Comparison of ENCODE assay signal across 30 cellular contexts in genomic region chr1:41790351-41790750, GRCh38.
DNase-seq lines count a peak whose midpoint lies in the region; ATAC-seq and TF ChIP-seq lines count a peak whose summit lies in the region.
"Had no signal": no experiment of that assay in that cellular context is flagged by ENCODE, and none has a peak within 500 bp of the region (broad histone marks: within the 10 kb centered on the region; RNA-seq: fewer than 3 reads in every experiment).

No MANE protein-coding gene starts in this region.

- in situ Hi-C loops in gastrocnemius medialis (cut with MboI; ENCODE audit: low sequenced_read_pairs in 4 of 4): loop anchor here (5.0 to 10.0 kb wide), 2 partner anchors 213 to 216 kb away; no protein-coding TSS in a partner anchor

- intact Hi-C loops in natural killer cell (cut with micrococcal nuclease): no loop called here
- intact Hi-C loops in gastrocnemius medialis (cut with DNase I; ENCODE audit: low total_unique reads): no loop called here

- H3K27me3 ChIP-seq in gastrocnemius medialis: no peaks in the 10 kb centered on the region
- H3K27me3 ChIP-seq: BLaER1, heart right ventricle, neural progenitor cell, right lobe of liver had no signal

- H3K4me3 ChIP-seq in gastrocnemius medialis: no peak overlapping the region
- H3K4me3 ChIP-seq: BLaER1, coronary artery, heart right ventricle, neural progenitor cell, right lobe of liver had no signal

- peak overlapping the region; percentile 95 for H3K27ac Mint-ChIP-seq in activated CD8-positive, alpha-beta memory T cell treated with anti-CD3 and anti-CD28 coated beads, Interleukin-2, amount 10 ng/mL, durations not matched to agents 7 days and 5 days
- H3K27ac Mint-ChIP-seq in activated CD8-positive, alpha-beta T cell treated with anti-CD3 and anti-CD28 coated beads, Interleukin-2, amount 10 ng/mL, durations not matched to agents 7 days and 5 days: peak overlapping the region; percentile 95
- H3K27ac Mint-ChIP-seq in natural killer cell: peak overlapping the region in 1 of 2 donors; percentile 64
- H3K27ac Mint-ChIP-seq in osteocyte (ENCODE audit: unreplicated experiment): no peak overlapping the region
- H3K27ac Mint-ChIP-seq: neural progenitor cell, progenitor cell of endocrine pancreas, WTC11 had no signal

- no peak for TF ChIP-seq POLR2A in gastrocnemius medialis (IDR thresholded peaks at IDR 0.05)

- peaks cover 13% of the 10 kb centered on the region for H3K36me3 Mint-ChIP-seq in activated CD8-positive, alpha-beta memory T cell treated with anti-CD3 and anti-CD28 coated beads, Interleukin-2, amount 10 ng/mL, durations not matched to agents 7 days and 5 days
- H3K36me3 Mint-ChIP-seq in activated CD8-positive, alpha-beta T cell treated with anti-CD3 and anti-CD28 coated beads, Interleukin-2, amount 10 ng/mL, durations not matched to agents 7 days and 5 days (ENCODE audit: low read depth): peaks cover 12% of the 10 kb centered on the region
- H3K36me3 Mint-ChIP-seq in natural killer cell: no peaks in the 10 kb centered on the region
- H3K36me3 Mint-ChIP-seq in osteocyte (ENCODE audit: unreplicated experiment): no peaks in the 10 kb centered on the region
- H3K36me3 Mint-ChIP-seq: neural progenitor cell, WTC11 had no signal

- peaks cover 0 to 6% of the 10 kb centered on the region in 2 donors for H3K4me1 ChIP-seq in gastrocnemius medialis
- H3K4me1 ChIP-seq: foreskin keratinocyte, neural progenitor cell, right lobe of liver had no signal

- H3K27ac ChIP-seq in KOPT-K1 (ENCODE audit: low read depth, low read length, poor library complexity, severe bottlenecking) (peak overlapping the region; percentile 67), gastrocnemius medialis (no peak overlapping the region)
- H3K27ac ChIP-seq: BLaER1, coronary artery, foreskin keratinocyte, heart right ventricle, neural progenitor cell, right lobe of liver had no signal

- POLR2A ChIA-PET in activated CD8-positive, alpha-beta T cell treated with anti-CD3 and anti-CD28 coated beads, Interleukin-2, amount 10 ng/mL, durations not matched to agents 7 days and 5 days (lab: Charles Lee): no interaction called here

- H3K9me3 ChIP-seq in KOPT-K1 (ENCODE audit: insufficient read depth, low read length, poor library complexity, severe bottlenecking) (no peaks in the 10 kb centered on the region), gastrocnemius medialis (no peaks in the 10 kb centered on the region)
- H3K9me3 ChIP-seq: BLaER1, heart right ventricle, right lobe of liver, SK-N-SH had no signal

- no peak for ATAC-seq in activated CD8-positive, alpha-beta memory T cell treated with anti-CD3 and anti-CD28 coated beads, Interleukin-2, amount 10 ng/mL, durations not matched to agents 7 days and 5 days
- no peak for ATAC-seq in activated CD8-positive, alpha-beta T cell treated with anti-CD3 and anti-CD28 coated beads, Interleukin-2, amount 10 ng/mL, durations not matched to agents 7 days and 5 days
- no peak for ATAC-seq in natural killer cell
- no peak for ATAC-seq in gastrocnemius medialis
- ATAC-seq in GM18909 (IDR thresholded peaks at IDR 0.05; ENCODE audit: poor library complexity, unreplicated experiment): no peak
- ATAC-seq: activated T-cell treated with anti-CD3 and anti-CD28 coated beads, Interleukin-2, amount 50 U/mL, for 4 hours; foreskin keratinocyte; heart right ventricle; WTC11 had no signal

- no peak for DNase-seq in activated CD8-positive, alpha-beta memory T cell treated with anti-CD3 and anti-CD28 coated beads, Interleukin-2, amount 10 ng/mL, durations not matched to agents 7 days and 5 days
- no peak for DNase-seq in activated CD8-positive, alpha-beta memory T cell treated with anti-CD3 and anti-CD28 coated beads for 24 hours
- DNase-seq in activated CD8-positive, alpha-beta T cell treated with anti-CD3 and anti-CD28 coated beads, Interleukin-2, amount 10 ng/mL, durations not matched to agents 7 days and 5 days: no peak
- DNase-seq in natural killer cell (no peak), gastrocnemius medialis (no peak), osteocyte (ENCODE audit: extremely low spot score, unreplicated experiment) (no peak)
- DNase-seq: activated naive CD4-positive, alpha-beta T cell treated with anti-CD3 and anti-CD28 coated beads, Interleukin-2, amount 50 U/mL, for 16 hours; activated T-cell treated with anti-CD3 and anti-CD28 coated beads, Interleukin-2, amount 50 U/mL, for 4 hours; aorta; effector memory CD4-positive, alpha-beta T cell; erythroblast; foreskin keratinocyte; heart right ventricle; KG1; left cardiac atrium; MM.1S; NCI-H146; NCI-H446; right lobe of liver; SK-N-SH; stimulated activated CD4-positive, alpha-beta T cell treated with anti-CD3 and anti-CD28 coated beads, Interleukin-12 subunit alpha, Interleukin-12 subunit beta, amount 100 ng/mL, for 4 hours; stimulated activated CD4-positive, alpha-beta T cell treated with anti-CD3 and anti-CD28 coated beads, Interleukin-4, amount 100 ng/mL, for 1 hour; T1000 had no signal

- H3K9me3 Mint-ChIP-seq in activated CD8-positive, alpha-beta memory T cell treated with anti-CD3 and anti-CD28 coated beads, Interleukin-2, amount 10 ng/mL, durations not matched to agents 7 days and 5 days (ENCODE audit: low read depth): no peaks in the 10 kb centered on the region
- no peaks in the 10 kb centered on the region for H3K9me3 Mint-ChIP-seq in activated CD8-positive, alpha-beta T cell treated with anti-CD3 and anti-CD28 coated beads, Interleukin-2, amount 10 ng/mL, durations not matched to agents 7 days and 5 days (ENCODE audit: insufficient read depth)
- H3K9me3 Mint-ChIP-seq in natural killer cell: no peaks in the 10 kb centered on the region
- H3K9me3 Mint-ChIP-seq in osteocyte (ENCODE audit: unreplicated experiment): no peaks in the 10 kb centered on the region
- H3K9me3 Mint-ChIP-seq: activated T-cell treated with anti-CD3 and anti-CD28 coated beads, Interleukin-2, amount 50 U/mL, for 4 hours; neural progenitor cell; WTC11 had no signal

- TF ChIP-seq CTCF in natural killer cell (IDR thresholded peaks at IDR 0.05) (no peak), gastrocnemius medialis (IDR thresholded peaks at IDR 0.05 in 4 of 5, conservative IDR thresholded peaks at IDR 0.05 in 1 of 5) (no peak), osteocyte (IDR thresholded peaks at IDR 0.05) (no peak)

- H3K36me3 ChIP-seq in KOPT-K1 (ENCODE audit: insufficient read depth, low read length) (no peaks in the 10 kb centered on the region), gastrocnemius medialis (no peaks in the 10 kb centered on the region)
- H3K36me3 ChIP-seq: BLaER1, heart right ventricle, neural progenitor cell, right lobe of liver had no signal

- CTCF ChIA-PET in activated CD8-positive, alpha-beta memory T cell treated with anti-CD3 and anti-CD28 coated beads, Interleukin-2, amount 10 ng/mL, durations not matched to agents 7 days and 5 days (lab: Charles Lee): interaction anchor here (1.0 to 2.3 kb wide), 4 partner anchors 20 to 216 kb away, joined by 3 to 8 read pairs (median 6); no protein-coding TSS in a partner anchor
- CTCF ChIA-PET in activated CD8-positive, alpha-beta T cell treated with anti-CD3 and anti-CD28 coated beads, Interleukin-2, amount 10 ng/mL, durations not matched to agents 7 days and 5 days (lab: Charles Lee): interaction anchor here (0.8 to 1.5 kb wide), 3 partner anchors 9 to 22 kb away, joined by 3 to 5 read pairs (median 5); no protein-coding TSS in a partner anchor

- peaks cover 50% of the 10 kb centered on the region for H3K4me1 Mint-ChIP-seq in activated CD8-positive, alpha-beta memory T cell treated with anti-CD3 and anti-CD28 coated beads, Interleukin-2, amount 10 ng/mL, durations not matched to agents 7 days and 5 days
- H3K4me1 Mint-ChIP-seq in activated CD8-positive, alpha-beta T cell treated with anti-CD3 and anti-CD28 coated beads, Interleukin-2, amount 10 ng/mL, durations not matched to agents 7 days and 5 days (ENCODE audit: low read depth): peaks cover 54% of the 10 kb centered on the region
- H3K4me1 Mint-ChIP-seq in natural killer cell (peaks cover 46 to 47% of the 10 kb centered on the region in 2 donors), osteocyte (ENCODE audit: unreplicated experiment) (no peaks in the 10 kb centered on the region)
- H3K4me1 Mint-ChIP-seq: neural progenitor cell, WTC11 had no signal

- H3K4me3 Mint-ChIP-seq in activated CD8-positive, alpha-beta memory T cell treated with anti-CD3 and anti-CD28 coated beads, Interleukin-2, amount 10 ng/mL, durations not matched to agents 7 days and 5 days: no peak overlapping the region
- H3K4me3 Mint-ChIP-seq in activated CD8-positive, alpha-beta T cell treated with anti-CD3 and anti-CD28 coated beads, Interleukin-2, amount 10 ng/mL, durations not matched to agents 7 days and 5 days: no peak overlapping the region
- H3K4me3 Mint-ChIP-seq in natural killer cell (peak overlapping the region; percentile 25), osteocyte (ENCODE audit: unreplicated experiment) (no peak overlapping the region)
- H3K4me3 Mint-ChIP-seq: activated T-cell treated with anti-CD3 and anti-CD28 coated beads, Interleukin-2, amount 50 U/mL, for 4 hours; neural progenitor cell; WTC11 had no signal

- H3K27me3 Mint-ChIP-seq in activated CD8-positive, alpha-beta memory T cell treated with anti-CD3 and anti-CD28 coated beads, Interleukin-2, amount 10 ng/mL, durations not matched to agents 7 days and 5 days: no peaks in the 10 kb centered on the region
- H3K27me3 Mint-ChIP-seq in activated CD8-positive, alpha-beta T cell treated with anti-CD3 and anti-CD28 coated beads, Interleukin-2, amount 10 ng/mL, durations not matched to agents 7 days and 5 days (ENCODE audit: low read depth): no peaks in the 10 kb centered on the region
- H3K27me3 Mint-ChIP-seq in natural killer cell (ENCODE audit: low read depth in 2 of 2) (no peaks in the 10 kb centered on the region), osteocyte (ENCODE audit: unreplicated experiment) (peaks cover 22% of the 10 kb centered on the region)
- H3K27me3 Mint-ChIP-seq: progenitor cell of endocrine pancreas had no signal
